1 cellular context compared by ENCODE assay signal in genomic region chr1:89611721-89612120, GRCh38.
A peak's percentile ranks its signal among the peaks of the same experiment; 100 is the strongest.
TF ChIP-seq lines count a peak whose summit lies in the region.

No MANE protein-coding gene starts in this region.

TF ChIP-seq in GM12878, 131 proteins besides CTCF, POLR2A, EP300 and RAD21 (continued from another document):
- peak; percentile 96 for TF ChIP-seq SKIL (IDR thresholded peaks at IDR 0.05; ENCODE audit: low read depth, poor library complexity, severe bottlenecking)
- TF ChIP-seq FOXK2 (IDR thresholded peaks at IDR 0.05): no peak
- peak; percentile 78 for TF ChIP-seq CREM (IDR thresholded peaks at IDR 0.05; ENCODE audit: low read depth)
- 0 out of 2 replicates have a peak, but pooled peaks have one; percentile 27 for TF ChIP-seq ZNF592 (IDR thresholded peaks at IDR 0.05)
- TF ChIP-seq ZSCAN29 (IDR thresholded peaks at IDR 0.05): no peak
- TF ChIP-seq MLLT1 (IDR thresholded peaks at IDR 0.05): 0 out of 2 replicates have a peak, but pooled peaks have one; percentile 41
- TF ChIP-seq ZBED1 (IDR thresholded peaks at IDR 0.05; ENCODE audit: borderline replicate concordance): peak; percentile 66; the same call in 1 of the 2 replicates
- TF ChIP-seq CBFB (IDR thresholded peaks at IDR 0.05; ENCODE audit: low read depth): peak; percentile 61; the same call in 1 of the 2 replicates
- no peak for TF ChIP-seq SRF (IDR thresholded peaks at IDR 0.05; ENCODE audit: low read depth in 2 of 2, low read length in 2 of 2)
- TF ChIP-seq ATF2 (IDR thresholded peaks at IDR 0.05; ENCODE audit: low read length): peak; percentile 88
- no peak for TF ChIP-seq LARP7 (IDR thresholded peaks at IDR 0.05)
- TF ChIP-seq RUNX3 (IDR thresholded peaks at IDR 0.05; ENCODE audit: low read length): peak; percentile 97
- peak; percentile 81 to 86 for TF ChIP-seq IKZF2 (IDR thresholded peaks at IDR 0.05)
- TF ChIP-seq ZNF24 (IDR thresholded peaks at IDR 0.05): peak; percentile 84
- no peak for TF ChIP-seq PKNOX1 (IDR thresholded peaks at IDR 0.05)
- peak; percentile 91 for TF ChIP-seq BCL11A (IDR thresholded peaks at IDR 0.05; ENCODE audit: low read depth, low read length)
- peak; percentile 52; the same call in 1 of the 2 replicates for TF ChIP-seq NBN (IDR thresholded peaks at IDR 0.05)
- TF ChIP-seq RAD51 (IDR thresholded peaks at IDR 0.05): peak; percentile 28; the same call in 1 of the 2 replicates
- TF ChIP-seq ZNF217 (IDR thresholded peaks at IDR 0.05): peak; percentile 85; the same call in 1 of the 2 replicates
- 0 out of 2 replicates have a peak, but pooled peaks have one; percentile 36 for TF ChIP-seq CREB1 (IDR thresholded peaks at IDR 0.05; ENCODE audit: low read depth)
- TF ChIP-seq MEF2A (IDR thresholded peaks at IDR 0.05; ENCODE audit: insufficient read depth, low read depth, low read length): peak; percentile 63; the same call in 1 of the 2 replicates
- peak; percentile 54; the same call in 1 of the 2 replicates for TF ChIP-seq MTA3 (IDR thresholded peaks at IDR 0.05; ENCODE audit: borderline replicate concordance, low read length)
- no peak for TF ChIP-seq KDM1A (IDR thresholded peaks at IDR 0.05; ENCODE audit: borderline replicate concordance)
- TF ChIP-seq IRF4 (IDR thresholded peaks at IDR 0.05; ENCODE audit: low read depth, low read length): peak; percentile 92
- peak; percentile 70; the same call in 1 of the 2 replicates for TF ChIP-seq ATF7 (IDR thresholded peaks at IDR 0.05; ENCODE audit: low read depth)
- no peak for TF ChIP-seq HSF1 (IDR thresholded peaks at IDR 0.05; ENCODE audit: low read depth, low read length)
- TF ChIP-seq ESRRA (IDR thresholded peaks at IDR 0.05; ENCODE audit: low read length): no peak
- no peak for TF ChIP-seq SMARCA5 (IDR thresholded peaks at IDR 0.05)
- TF ChIP-seq MTA2 (IDR thresholded peaks at IDR 0.05; ENCODE audit: low read depth): peak; percentile 97
- TF ChIP-seq TARDBP (IDR thresholded peaks at IDR 0.05; ENCODE audit: borderline replicate concordance): no peak
- TF ChIP-seq IRF5 (IDR thresholded peaks at IDR 0.05; ENCODE audit: borderline replicate concordance): no peak
- peak; percentile 40; the same call in 1 of the 2 replicates for TF ChIP-seq JUND (IDR thresholded peaks at IDR 0.05; ENCODE audit: low read depth, low read length)
- 0 out of 3 replicates have a peak, but pooled peaks have one; percentile 29 for TF ChIP-seq POU2F2 (IDR thresholded peaks at IDR 0.05; ENCODE audit: borderline replicate concordance, low read depth, low read length)
- no peak for TF ChIP-seq HDGF (IDR thresholded peaks at IDR 0.05)
- TF ChIP-seq EED (IDR thresholded peaks at IDR 0.05; ENCODE audit: low read depth): peak; percentile 52; the same call in 1 of the 2 replicates
- no peak for TF ChIP-seq TCF3 (IDR thresholded peaks at IDR 0.05; ENCODE audit: borderline replicate concordance, insufficient read depth, low read depth, low read length)
- peak; percentile 93 for TF ChIP-seq NFIC (IDR thresholded peaks at IDR 0.05; ENCODE audit: low read depth, low read length)
- TF ChIP-seq TCF7 (IDR thresholded peaks at IDR 0.05; ENCODE audit: borderline replicate concordance): 0 out of 2 replicates have a peak, but pooled peaks have one; percentile 32
- TF ChIP-seq DPF2 (IDR thresholded peaks at IDR 0.05): peak; percentile 95
- no peak for TF ChIP-seq GABPA (IDR thresholded peaks at IDR 0.05; ENCODE audit: low read depth)
- TF ChIP-seq FOXM1 (IDR thresholded peaks at IDR 0.05; ENCODE audit: low read depth, low read length): peak; percentile 73; the same call in 1 of the 2 replicates
- peak; percentile 72 for TF ChIP-seq RELB (IDR thresholded peaks at IDR 0.05; ENCODE audit: low read depth)
TF ChIP-seq in GM12878: peak in this region for 37.
